19 cellular contexts compared by ENCODE assay signal in genomic region chr7:77306231-77307067, GRCh38.
A peak's percentile ranks its signal among the peaks of the same experiment; 100 is the strongest.
DNase-seq lines count a peak whose midpoint lies in the region; ATAC-seq and TF ChIP-seq lines count a peak whose summit lies in the region.
"Had no signal": no experiment of that assay in that cellular context is flagged by ENCODE, and none has a peak within 500 bp of the region (broad histone marks: within the 10 kb centered on the region; RNA-seq: fewer than 3 reads in every experiment).

No MANE protein-coding gene starts in this region.

- H3K4me3 Mint-ChIP-seq in neural progenitor cell = no peak overlapping the region
- H3K4me3 Mint-ChIP-seq: activated naive CD8-positive, alpha-beta T cell treated with anti-CD3 and anti-CD28 coated beads, Interleukin-2, amount 50 U/mL, for 24 hours; activated T-helper 17 cell treated with anti-CD3 and anti-CD28 coated beads, Interleukin-2, amount 50 U/mL, for 72 hours; T-helper 17 cell had no signal

- peak overlapping the region; percentile 33 for H3K27ac Mint-ChIP-seq in neural progenitor cell
- H3K27ac Mint-ChIP-seq: activated naive CD8-positive, alpha-beta T cell treated with anti-CD3 and anti-CD28 coated beads, Interleukin-2, amount 50 U/mL, for 24 hours; activated T-helper 17 cell treated with anti-CD3 and anti-CD28 coated beads, Interleukin-2, amount 50 U/mL, for 72 hours; T-helper 17 cell had no signal

- H3F3A ChIP-seq in neural progenitor cell (ENCODE audit: low read depth) = no peaks in the 10 kb centered on the region

- H3K4me2 ChIP-seq in neural progenitor cell = no peak overlapping the region

- H3K27me3 Mint-ChIP-seq in neural progenitor cell (ENCODE audit: insufficient read depth, low read depth) = no peaks in the 10 kb centered on the region
- H3K27me3 Mint-ChIP-seq: activated naive CD8-positive, alpha-beta T cell treated with anti-CD3 and anti-CD28 coated beads, Interleukin-2, amount 50 U/mL, for 24 hours; activated T-helper 17 cell treated with anti-CD3 and anti-CD28 coated beads, Interleukin-2, amount 50 U/mL, for 72 hours; T-helper 17 cell had no signal

- H3K36me3 ChIP-seq in colonic mucosa (no peaks in the 10 kb centered on the region), neural progenitor cell (no peaks in the 10 kb centered on the region)

- intact Hi-C loops in colonic mucosa (cut with DNase I) = no loop called here

- H3K79me2 ChIP-seq in neural progenitor cell (ENCODE audit: low read depth) = no peaks in the 10 kb centered on the region

- peak overlapping the region; percentile 80 for H2AFZ ChIP-seq in neural progenitor cell (replicated peaks)

- H3K4me3 ChIP-seq in colonic mucosa (no peak overlapping the region), neural progenitor cell (no peak overlapping the region)
- H3K4me3 ChIP-seq: esophagus muscularis mucosa, lower lobe of right lung, skin epidermis had no signal

- DNase-seq in GDM1 (lab: John Stamatoyannopoulos, UW) (peak; percentile 5), M059J (ENCODE audit: low read depth) (peak; percentile 15), colonic mucosa (peak; percentile 27), neural progenitor cell (ENCODE audit: low spot score) (no peak), ACHN (no peak), NCI-H2227 treated with DMSO at 0.1 percent for 48 hours (lab: John Stamatoyannopoulos, UW) (no peak)
- DNase-seq: activated naive CD8-positive, alpha-beta T cell treated with anti-CD3 and anti-CD28 coated beads, Interleukin-2, amount 50 U/mL, for 24 hours; glutamatergic neuron; lower lobe of right lung; NCI-H1930; NCI-H510A treated with DMSO at 0.1 percent for 48 hours; Right ventricle myocardium superior; stimulated activated CD4-positive, alpha-beta T cell treated with anti-CD3 and anti-CD28 coated beads, Interleukin-4, amount 100 ng/mL, for 24 hours; T-helper 17 cell had no signal

- peaks cover 8% of the 10 kb centered on the region for H3K36me3 Mint-ChIP-seq in neural progenitor cell

- peaks cover 5% of the 10 kb centered on the region for H3K4me1 Mint-ChIP-seq in neural progenitor cell
- H3K4me1 Mint-ChIP-seq: activated T-helper 17 cell treated with anti-CD3 and anti-CD28 coated beads, Interleukin-2, amount 50 U/mL, for 72 hours had no signal

- H3K27ac ChIP-seq in colonic mucosa = no peak overlapping the region
- H3K27ac ChIP-seq in neural progenitor cell = no peak overlapping the region
- H3K27ac ChIP-seq: esophagus muscularis mucosa, lower lobe of right lung, skin epidermis had no signal

- H4K20me1 ChIP-seq in neural progenitor cell (ENCODE audit: low read depth) = no peaks in the 10 kb centered on the region

- H3K9me3 Mint-ChIP-seq in neural progenitor cell = peaks cover 12% of the 10 kb centered on the region

- H3K9ac ChIP-seq in colonic mucosa (ENCODE audit: low read depth in 2 of 2, low read length in 2 of 2) (no peak overlapping the region), neural progenitor cell (no peak overlapping the region)

- H3K4me1 ChIP-seq in colonic mucosa = no peaks in the 10 kb centered on the region
- H3K4me1 ChIP-seq in neural progenitor cell = no peaks in the 10 kb centered on the region
- H3K4me1 ChIP-seq: lower lobe of right lung had no signal

- ATAC-seq in GM21723 (IDR thresholded peaks at IDR 0.05; ENCODE audit: unreplicated experiment) = no peak
- no peak for ATAC-seq in GM21367 (IDR thresholded peaks at IDR 0.05; ENCODE audit: unreplicated experiment)
- ATAC-seq: activated naive CD8-positive, alpha-beta T cell treated with anti-CD3 and anti-CD28 coated beads, Interleukin-2, amount 50 U/mL, for 24 hours; activated T-helper 17 cell treated with anti-CD3 and anti-CD28 coated beads, Interleukin-2, amount 50 U/mL, for 72 hours; lower lobe of right lung; T-helper 17 cell had no signal

- H3K9me3 ChIP-seq in colonic mucosa = no peaks in the 10 kb centered on the region
- no peaks in the 10 kb centered on the region for H3K9me3 ChIP-seq in neural progenitor cell (ENCODE audit: low read depth)
- H3K9me3 ChIP-seq: esophagus muscularis mucosa, lower lobe of right lung had no signal

- no peaks in the 10 kb centered on the region for H3K27me3 ChIP-seq in colonic mucosa
- H3K27me3 ChIP-seq in neural progenitor cell = no peaks in the 10 kb centered on the region
- H3K27me3 ChIP-seq: esophagus muscularis mucosa had no signal

- in situ Hi-C loops in ACHN (cut with HindIII; ENCODE audit: low pct_ligation_motif_present, low pct_unique_long_range_greater_than_20kb, low sequenced_read_pairs) = no loop called here

- TF ChIP-seq CTCF in colonic mucosa (IDR thresholded peaks at IDR 0.05) = no peak
- no peak for TF ChIP-seq CTCF in neural progenitor cell (IDR thresholded peaks at IDR 0.05)

Comparison
In these comparisons a context has a peak if more than half of its experiments do, and no peak if none do; other contexts are left out.
1. DNase-seq: peak in GDM1 (single experiment), M059J (single experiment) and colonic mucosa (single experiment); none in neural progenitor cell (single experiment), ACHN (single experiment) and NCI-H2227 treated with DMSO at 0.1 percent for 48 hours (single experiment).